Comparison of ENCODE assay signal across 7 cellular contexts in genomic region chr2:113832795-113833194, GRCh38.
"Had no signal": no experiment of that assay in that cellular context is flagged by ENCODE, and none has a peak within 500 bp of the region (broad histone marks: within the 10 kb centered on the region; RNA-seq: fewer than 3 reads in every experiment).

No MANE protein-coding gene starts in this region.

- DNase-seq: GDM1, GF-D8 had no signal

- FAIRE-seq: G401.6, GM12891, GM12892, GM18507, GM19239 had no signal
